ENCODE assay signal across 20 cellular contexts in genomic region chr14:58150243-58150805, GRCh38. TPM values are rescaled to one million over a fixed set of nuclear protein-coding genes. Genes with fewer than 3 reads are reported as not detected.
DNase-seq lines count a peak whose midpoint lies in the region; ATAC-seq and TF ChIP-seq lines count a peak whose summit lies in the region.
"Had no signal": no experiment of that assay in that cellular context is flagged by ENCODE, and none has a peak within 500 bp of the region (broad histone marks: within the 10 kb centered on the region; RNA-seq: fewer than 3 reads in every experiment).

No MANE protein-coding gene starts in this region.

- TF ChIP-seq CTCF in dorsolateral prefrontal cortex (IDR thresholded peaks at IDR 0.05 in 54 of 56, conservative IDR thresholded peaks at IDR 0.05 in 2 of 56; ENCODE audit: low read depth in 1 of 56, partially characterized antibody in 56 of 56), result no peak
- no peak for TF ChIP-seq CTCF in omental fat pad (IDR thresholded peaks at IDR 0.05)

- H3K9me3 Mint-ChIP-seq in CD4-positive, CD25-positive, alpha-beta regulatory T cell, result peaks cover 0 to 1% (median 0%) of the 10 kb centered on the region in 7 donors
- H3K9me3 Mint-ChIP-seq in CD8-positive, alpha-beta memory T cell, result no peaks in the 10 kb centered on the region
- no peaks in the 10 kb centered on the region for H3K9me3 Mint-ChIP-seq in naive thymus-derived CD4-positive, alpha-beta T cell
- H3K9me3 Mint-ChIP-seq: activated CD8-positive, alpha-beta T cell treated with anti-CD3 and anti-CD28 coated beads for 36 hours; activated naive CD4-positive, alpha-beta T cell treated with anti-CD3 and anti-CD28 coated beads, Interleukin-2, amount 10 ng/mL, durations not matched to agents 7 days and 5 days had no signal

- CTCF ChIA-PET in CD8-positive, alpha-beta memory T cell (lab: Charles Lee), result interaction anchor here (0.6 to 1.4 kb wide), 2 partner anchors 18 to 27 kb away, joined by 3 read pairs; no protein-coding TSS in a partner anchor
- CTCF ChIA-PET in naive thymus-derived CD4-positive, alpha-beta T cell (lab: Charles Lee), result no interaction called here

- DNase-seq in CD4-positive, CD25-positive, alpha-beta regulatory T cell, result no peak
- no peak for DNase-seq in CD8-positive, alpha-beta memory T cell
- no peak for DNase-seq in dorsolateral prefrontal cortex
- DNase-seq in naive thymus-derived CD4-positive, alpha-beta T cell, result no peak
- no peak for DNase-seq in DMS153 treated with DMSO at 0.1 percent for 48 hours (lab: John Stamatoyannopoulos, UW; ENCODE audit: unreplicated experiment)
- DNase-seq in CD1c-positive myeloid dendritic cell (ENCODE audit: extremely low spot score), result no peak
- no peak for DNase-seq in omental fat pad (ENCODE audit: low spot score)
- DNase-seq: activated CD8-positive, alpha-beta T cell treated with anti-CD3 and anti-CD28 coated beads for 36 hours; activated naive CD4-positive, alpha-beta T cell treated with anti-CD3 and anti-CD28 coated beads, Interleukin-2, amount 10 ng/mL, durations not matched to agents 7 days and 5 days; AML-193; Calu3; hippocampal formation; kidney glomerular epithelial cell; mesenchymal stem cell; NCI-H2029; retina; stimulated activated CD4-positive, alpha-beta T cell treated with anti-CD3 and anti-CD28 coated beads, Interleukin-12 subunit alpha, Interleukin-12 subunit beta, amount 100 ng/mL, for 4 hours; upper lobe of left lung had no signal

- H3K4me3 ChIP-seq in CD4-positive, CD25-positive, alpha-beta regulatory T cell (ENCODE audit: low read depth, low read length), result no peak overlapping the region
- H3K4me3 ChIP-seq in CD8-positive, alpha-beta memory T cell (ENCODE audit: low read length), result no peak overlapping the region
- H3K4me3 ChIP-seq in dorsolateral prefrontal cortex, result peak overlapping the region in 51 of 59 donors; percentile 5 to 97 (median 86)
- no peak overlapping the region for H3K4me3 ChIP-seq in naive thymus-derived CD4-positive, alpha-beta T cell (ENCODE audit: low read length)

- intact Hi-C loops in dorsolateral prefrontal cortex (cut with DNase I), result loop anchor here (5.0 kb wide), 2 partner anchors 43 to 147 kb away; partner anchors contain the start of gene ARID4A (in 1 of the 2)
- intact Hi-C loops in naive thymus-derived CD4-positive, alpha-beta T cell (cut with micrococcal nuclease), result loop anchor here in 1 of 2 donors (5.0 kb wide), 1 partner anchor 43 kb away; no protein-coding TSS in a partner anchor

- no peaks in the 10 kb centered on the region for H3K36me3 Mint-ChIP-seq in CD4-positive, CD25-positive, alpha-beta regulatory T cell
- no peaks in the 10 kb centered on the region for H3K36me3 Mint-ChIP-seq in CD8-positive, alpha-beta memory T cell
- no peaks in the 10 kb centered on the region for H3K36me3 Mint-ChIP-seq in naive thymus-derived CD4-positive, alpha-beta T cell
- H3K36me3 Mint-ChIP-seq: activated naive CD4-positive, alpha-beta T cell treated with anti-CD3 and anti-CD28 coated beads, Interleukin-2, amount 10 ng/mL, durations not matched to agents 7 days and 5 days had no signal

- peaks cover 61% of the 10 kb centered on the region for H3K27me3 Mint-ChIP-seq in CD4-positive, CD25-positive, alpha-beta regulatory T cell
- peaks cover 9 to 49% of the 10 kb centered on the region in 2 donors for H3K27me3 Mint-ChIP-seq in CD8-positive, alpha-beta memory T cell
- H3K27me3 Mint-ChIP-seq in naive thymus-derived CD4-positive, alpha-beta T cell, result peaks cover 59 to 75% (median 67%) of the 10 kb centered on the region in 5 donors

- H3K27ac Mint-ChIP-seq in CD4-positive, CD25-positive, alpha-beta regulatory T cell, result no peak overlapping the region
- no peak overlapping the region for H3K27ac Mint-ChIP-seq in CD8-positive, alpha-beta memory T cell
- no peak overlapping the region for H3K27ac Mint-ChIP-seq in naive thymus-derived CD4-positive, alpha-beta T cell
- H3K27ac Mint-ChIP-seq: activated CD8-positive, alpha-beta T cell treated with anti-CD3 and anti-CD28 coated beads for 36 hours; activated naive CD4-positive, alpha-beta T cell treated with anti-CD3 and anti-CD28 coated beads, Interleukin-2, amount 10 ng/mL, durations not matched to agents 7 days and 5 days had no signal

- no peak for ATAC-seq in CD4-positive, CD25-positive, alpha-beta regulatory T cell (ENCODE audit: low read depth in 2 of 2)
- ATAC-seq in naive thymus-derived CD4-positive, alpha-beta T cell, result no peak
- ATAC-seq in omental fat pad (ENCODE audit: low FRiP score), result no peak
- ATAC-seq: activated CD8-positive, alpha-beta T cell treated with anti-CD3 and anti-CD28 coated beads for 36 hours had no signal

- no peaks in the 10 kb centered on the region for H3K36me3 ChIP-seq in CD4-positive, CD25-positive, alpha-beta regulatory T cell (ENCODE audit: control insufficient read depth, insufficient read depth, low read length)
- H3K36me3 ChIP-seq in CD8-positive, alpha-beta memory T cell (ENCODE audit: insufficient read depth, low read length), result no peaks in the 10 kb centered on the region
- H3K36me3 ChIP-seq in naive thymus-derived CD4-positive, alpha-beta T cell (ENCODE audit: control insufficient read depth in 2 of 3, insufficient read depth in 3 of 3, low read length in 3 of 3), result no peaks in the 10 kb centered on the region
- H3K36me3 ChIP-seq: neutrophil, upper lobe of left lung had no signal

- peaks cover 14% of the 10 kb centered on the region for H3K4me1 ChIP-seq in CD4-positive, CD25-positive, alpha-beta regulatory T cell (ENCODE audit: control insufficient read depth, insufficient read depth, low read length, poor library complexity, severe bottlenecking)
- H3K4me1 ChIP-seq in CD8-positive, alpha-beta memory T cell (ENCODE audit: insufficient read depth, low read length), result peaks cover 4% of the 10 kb centered on the region
- H3K4me1 ChIP-seq in naive thymus-derived CD4-positive, alpha-beta T cell (ENCODE audit: control insufficient read depth in 2 of 2, insufficient read depth in 2 of 2, low read length in 2 of 2), result peaks cover 7 to 8% of the 10 kb centered on the region in 2 donors

- no peak overlapping the region for H3K27ac ChIP-seq in CD4-positive, CD25-positive, alpha-beta regulatory T cell (ENCODE audit: insufficient read depth, low read length, poor library complexity, severe bottlenecking)
- H3K27ac ChIP-seq in CD8-positive, alpha-beta memory T cell (ENCODE audit: low read depth, low read length), result no peak overlapping the region
- H3K27ac ChIP-seq in dorsolateral prefrontal cortex, result no peak overlapping the region
- no peak overlapping the region for H3K27ac ChIP-seq in naive thymus-derived CD4-positive, alpha-beta T cell (ENCODE audit: low read depth, low read length)
- H3K27ac ChIP-seq: neutrophil, SK-N-MC, upper lobe of left lung had no signal

- H3K9me3 ChIP-seq in CD4-positive, CD25-positive, alpha-beta regulatory T cell (ENCODE audit: control insufficient read depth in 2 of 2, low read length in 2 of 2), result no peaks in the 10 kb centered on the region
- H3K9me3 ChIP-seq in CD8-positive, alpha-beta memory T cell (ENCODE audit: low read length), result no peaks in the 10 kb centered on the region
- no peaks in the 10 kb centered on the region for H3K9me3 ChIP-seq in naive thymus-derived CD4-positive, alpha-beta T cell (ENCODE audit: control insufficient read depth in 2 of 3, low read length in 3 of 3)
- H3K9me3 ChIP-seq: neutrophil, upper lobe of left lung had no signal

- H3K4me3 Mint-ChIP-seq in CD4-positive, CD25-positive, alpha-beta regulatory T cell, result peak overlapping the region in 3 of 4 donors; percentile 76 to 82 (median 78)
- H3K4me3 Mint-ChIP-seq in CD8-positive, alpha-beta memory T cell, result peak overlapping the region in 5 of 7 donors; percentile 54 to 90 (median 80)
- peak overlapping the region in 6 of 10 donors; percentile 75 to 84 (median 80) for H3K4me3 Mint-ChIP-seq in naive thymus-derived CD4-positive, alpha-beta T cell

- POLR2A ChIA-PET in CD8-positive, alpha-beta memory T cell (lab: Charles Lee), result no interaction called here
- POLR2A ChIA-PET in naive thymus-derived CD4-positive, alpha-beta T cell (lab: Charles Lee), result no interaction called here

- peaks cover 34% of the 10 kb centered on the region for H3K27me3 ChIP-seq in CD4-positive, CD25-positive, alpha-beta regulatory T cell (ENCODE audit: control insufficient read depth, insufficient read depth, low read length)
- peaks cover 8% of the 10 kb centered on the region for H3K27me3 ChIP-seq in CD8-positive, alpha-beta memory T cell (ENCODE audit: insufficient read depth, low read length, poor library complexity, severe bottlenecking)
- H3K27me3 ChIP-seq in dorsolateral prefrontal cortex, result no peaks in the 10 kb centered on the region
- H3K27me3 ChIP-seq in naive thymus-derived CD4-positive, alpha-beta T cell (ENCODE audit: control insufficient read depth in 2 of 2, insufficient read depth in 2 of 2, low read length in 2 of 2), result peaks cover 0 to 4% of the 10 kb centered on the region in 2 donors
- H3K27me3 ChIP-seq: upper lobe of left lung had no signal

- H3K4me1 Mint-ChIP-seq in CD4-positive, CD25-positive, alpha-beta regulatory T cell, result peaks cover 0 to 18% (median 9%) of the 10 kb centered on the region in 4 donors
- H3K4me1 Mint-ChIP-seq in CD8-positive, alpha-beta memory T cell, result peaks cover 12 to 17% (median 16%) of the 10 kb centered on the region in 3 donors
- H3K4me1 Mint-ChIP-seq in naive thymus-derived CD4-positive, alpha-beta T cell, result peaks cover 9 to 21% (median 13%) of the 10 kb centered on the region in 7 donors

RNA-seq across cellular contexts. Expression of gene ARMH4, which starts 1.7 kb away (rescaled TPM):
- 0.27 TPM for total RNA-seq in CD4-positive, CD25-positive, alpha-beta regulatory T cell
- polyA plus RNA-seq in CD4-positive, CD25-positive, alpha-beta regulatory T cell, result 1 to 10 TPM in 1 of 4 donors, under 1 TPM in 2, not detected in 1; 0.66 to 1.0 (median 0.91) TPM
- total RNA-seq in CD8-positive, alpha-beta memory T cell, result not detected
- 1.2 TPM for polyA plus RNA-seq in CD8-positive, alpha-beta memory T cell
- 10 to 100 TPM; 19.2 to 48.5 (median 33.8) TPM for total RNA-seq in dorsolateral prefrontal cortex
- not detected for total RNA-seq in naive thymus-derived CD4-positive, alpha-beta T cell
- polyA plus RNA-seq in naive thymus-derived CD4-positive, alpha-beta T cell, result 1 to 10 TPM in 1 of 2 donors, not detected in 1; 1.7 TPM
- 1 to 10 TPM; 2.3 to 4.6 (median 4.0) TPM for total RNA-seq in omental fat pad
- total RNA-seq: activated CD8-positive, alpha-beta T cell treated with anti-CD3 and anti-CD28 coated beads for 36 hours; Calu3 had no signal

RNA-seq across cellular contexts. Expression of gene ACTR10, which starts 49.6 kb away (rescaled TPM):
- total RNA-seq in CD4-positive, CD25-positive, alpha-beta regulatory T cell, result 43.4 TPM
- polyA plus RNA-seq in CD4-positive, CD25-positive, alpha-beta regulatory T cell, result 10 to 100 TPM; 76.3 to 98.3 (median 87.2) TPM
- total RNA-seq in CD8-positive, alpha-beta memory T cell, result 10 to 100 TPM; 38.7 to 41.5 TPM
- polyA plus RNA-seq in CD8-positive, alpha-beta memory T cell, result 81.9 TPM
- total RNA-seq in dorsolateral prefrontal cortex (100 to 1,000 TPM in 27 of 120 experiments, 10 to 100 TPM in 93; 34.6 to 122 (median 87.5) TPM), omental fat pad (10 to 100 TPM; 37.7 to 71.4 (median 53.7) TPM)
- 10 to 100 TPM; 40.0 to 54.6 (median 50.4) TPM for total RNA-seq in naive thymus-derived CD4-positive, alpha-beta T cell
- polyA plus RNA-seq in naive thymus-derived CD4-positive, alpha-beta T cell, result 10 to 100 TPM; 53.2 to 90.8 TPM

Comparison
In these comparisons a context has a peak if more than half of its experiments do, and no peak if none do; other contexts are left out.
1. H3K4me3 ChIP-seq: peak in dorsolateral prefrontal cortex (51 of 59); none in CD4-positive, CD25-positive, alpha-beta regulatory T cell (single experiment), CD8-positive, alpha-beta memory T cell (single experiment) and naive thymus-derived CD4-positive, alpha-beta T cell (single experiment).
2. Peak in every context shown above with its lines, with median percentiles within 50 percentile points of each other: H3K4me3 Mint-ChIP-seq.